In genomic region chr4:122876456-122876855, GRCh38 we compare ENCODE assay signal across 20 cellular contexts.
"Had no signal": no experiment of that assay in that cellular context is flagged by ENCODE, and none has a peak within 500 bp of the region (broad histone marks: within the 10 kb centered on the region; RNA-seq: fewer than 3 reads in every experiment).

No MANE protein-coding gene starts in this region.

- H3K36me3 ChIP-seq: adrenal gland, left lung, prostate gland had no signal

- H3K4me3 ChIP-seq: adrenal gland, esophagus muscularis mucosa, left lung, prostate gland, right atrium auricular region, stomach, testis had no signal

- H3K27ac ChIP-seq: adrenal gland, esophagus muscularis mucosa, foreskin keratinocyte, left lung, prostate gland, right atrium auricular region, stomach, testis had no signal

- H3K4me1 Mint-ChIP-seq: activated naive CD4-positive, alpha-beta T cell treated with anti-CD3 and anti-CD28 coated beads, Interleukin-2, amount 50 U/mL, for 24 hours had no signal

- H3K27me3 ChIP-seq: adrenal gland, esophagus muscularis mucosa, foreskin keratinocyte, left lung, right atrium auricular region, stomach, testis had no signal

- H3K4me1 ChIP-seq: adrenal gland, left lung, prostate gland, right atrium auricular region, testis had no signal

- H3K27ac Mint-ChIP-seq: activated naive CD4-positive, alpha-beta T cell treated with anti-CD3 and anti-CD28 coated beads, Interleukin-2, amount 50 U/mL, for 24 hours; dendritic cell treated with granulocyte-macrophage colony-stimulating factor and Interleukin-4, amounts not matched to agents 40 ng/mL and 50 ng/mL, for 4 days; type B pancreatic cell had no signal

- H3K9me3 ChIP-seq: adrenal gland, esophagus muscularis mucosa, left lung, prostate gland, right atrium auricular region, testis had no signal

- H3K27me3 Mint-ChIP-seq: type B pancreatic cell had no signal

- DNase-seq: activated gamma-delta T cell; adrenal gland; cerebellar nuclear complex; effector CD8-positive, alpha-beta T cell; foreskin keratinocyte; hippocampal formation; kidney; left lung; small intestine; stimulated activated CD4-positive, alpha-beta T cell treated with anti-CD3 and anti-CD28 coated beads, Interleukin-4, amount 100 ng/mL, for 1 hour; stomach; T-helper 1 cell; T-helper 9 cell; testis had no signal

- H3K4me3 Mint-ChIP-seq: activated naive CD4-positive, alpha-beta T cell treated with anti-CD3 and anti-CD28 coated beads, Interleukin-2, amount 50 U/mL, for 24 hours; dendritic cell treated with granulocyte-macrophage colony-stimulating factor and Interleukin-4, amounts not matched to agents 40 ng/mL and 50 ng/mL, for 4 days; type B pancreatic cell had no signal
